Comparison of ENCODE assay signal across 25 cellular contexts in the genomic region with DNA sequence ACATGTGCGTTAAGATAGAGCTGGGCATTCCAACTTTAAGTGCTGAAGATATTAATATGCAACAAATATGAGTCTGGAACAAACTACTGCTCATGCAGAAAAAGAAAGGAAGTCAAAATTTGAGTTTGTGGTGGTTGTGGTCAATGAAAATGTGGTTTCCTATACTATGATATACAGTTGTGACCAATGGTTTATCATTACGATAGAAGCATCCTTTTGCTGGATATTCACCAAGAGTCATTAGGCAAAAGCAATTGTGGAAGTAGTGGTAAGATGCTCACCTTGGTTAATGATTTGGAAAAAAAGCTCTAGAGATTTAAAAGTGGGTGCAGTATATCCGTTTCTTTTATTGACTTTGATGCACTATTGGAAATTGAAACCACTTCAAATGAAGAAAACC.
"Had no signal": no experiment of that assay in that cellular context is flagged by ENCODE, and none has a peak within 500 bp of the region (broad histone marks: within the 10 kb centered on the region; RNA-seq: fewer than 3 reads in every experiment).

No MANE protein-coding gene starts in this region.

- H3K27me3 Mint-ChIP-seq: activated naive CD8-positive, alpha-beta T cell treated with anti-CD3 and anti-CD28 coated beads for 36 hours; progenitor cell of endocrine pancreas had no signal

- ATAC-seq: body of pancreas, gastrocnemius medialis, left colon, right lobe of liver had no signal

- H3K36me3 Mint-ChIP-seq: activated naive CD8-positive, alpha-beta T cell treated with anti-CD3 and anti-CD28 coated beads for 36 hours had no signal

- H3K27ac Mint-ChIP-seq: activated naive CD8-positive, alpha-beta T cell treated with anti-CD3 and anti-CD28 coated beads for 36 hours; nephron progenitor cell; progenitor cell of endocrine pancreas had no signal

- H3K27me3 ChIP-seq: adrenal gland, body of pancreas, cardiac muscle cell, dorsolateral prefrontal cortex, gastrocnemius medialis, ovary, right lobe of liver, transverse colon had no signal

- H3K9me3 Mint-ChIP-seq: activated naive CD8-positive, alpha-beta T cell treated with anti-CD3 and anti-CD28 coated beads for 36 hours; nephron progenitor cell had no signal

- H3K4me1 ChIP-seq: adrenal gland, body of pancreas, gastrocnemius medialis, right lobe of liver, transverse colon had no signal

- H3K4me1 Mint-ChIP-seq: activated naive CD8-positive, alpha-beta T cell treated with anti-CD3 and anti-CD28 coated beads for 36 hours; nephron progenitor cell had no signal

- DNase-seq: activated CD4-positive, alpha-beta T cell treated with anti-CD3 and anti-CD28 coated beads for 4 hours; activated CD4-positive, alpha-beta T cell treated with anti-CD3 and anti-CD28 coated beads, Interleukin-2, amount 50 U/mL, for 4 hours; activated effector memory CD4-positive, alpha-beta T cell treated with Interleukin-2 at 50 U/mL for 16 hours; activated naive CD4-positive, alpha-beta T cell treated with Interleukin-2 at 50 U/mL for 16 hours; activated naive CD8-positive, alpha-beta T cell treated with anti-CD3 and anti-CD28 coated beads for 36 hours; adrenal gland; aorta; body of pancreas; cerebellar nuclear complex; dorsolateral prefrontal cortex; effector memory CD4-positive, alpha-beta T cell; gastrocnemius medialis; glutamatergic neuron; left colon; mammary epithelial cell; nephron progenitor cell; ovary; right lobe of liver; stimulated activated CD4-positive, alpha-beta T cell treated with anti-CD3 and anti-CD28 coated beads, Interleukin-2, amount 100 ng/mL, for 48 hours; stimulated activated naive CD4-positive, alpha-beta T cell treated with Interleukin-2 at 50 U/mL for 16 hours; transverse colon had no signal

- H3K4me3 Mint-ChIP-seq: activated naive CD8-positive, alpha-beta T cell treated with anti-CD3 and anti-CD28 coated beads for 36 hours; nephron progenitor cell had no signal

- H3K9me3 ChIP-seq: adrenal gland, body of pancreas, gastrocnemius medialis, ovary, right lobe of liver, transverse colon had no signal

- H3K4me3 ChIP-seq: adrenal gland, body of pancreas, cardiac muscle cell, coronary artery, dorsolateral prefrontal cortex, gastrocnemius medialis, ovary, right lobe of liver, transverse colon had no signal

- H3K36me3 ChIP-seq: adrenal gland, cardiac muscle cell, gastrocnemius medialis, ovary, right lobe of liver, transverse colon had no signal

- H3K27ac ChIP-seq: adrenal gland, body of pancreas, cardiac muscle cell, coronary artery, dorsolateral prefrontal cortex, gastrocnemius medialis, ovary, right lobe of liver, transverse colon, VCaP had no signal
